12 cellular contexts compared by ENCODE assay signal in genomic region chr1:116665001-116665400, GRCh38.
"Had no signal": no experiment of that assay in that cellular context is flagged by ENCODE, and none has a peak within 500 bp of the region (broad histone marks: within the 10 kb centered on the region; RNA-seq: fewer than 3 reads in every experiment).

No MANE protein-coding gene starts in this region.

- H3K9me3 Mint-ChIP-seq: activated CD8-positive, alpha-beta T cell treated with anti-CD3 and anti-CD28 coated beads for 36 hours; activated naive CD4-positive, alpha-beta T cell treated with anti-CD3 and anti-CD28 coated beads, Interleukin-2, amount 10 ng/mL, durations not matched to agents 7 days and 5 days; stimulated activated memory B cell treated with anti-CD40 and anti-IgM and Interleukin-4, amounts not matched to agents 10 μg/mL and 1 μg/mL and 100 μg/mL, for 72 hours; T-cell had no signal

- H3K36me3 Mint-ChIP-seq: activated naive CD4-positive, alpha-beta T cell treated with anti-CD3 and anti-CD28 coated beads, Interleukin-2, amount 10 ng/mL, durations not matched to agents 7 days and 5 days; T-cell had no signal

- H3K4me3 ChIP-seq: coronary artery, tibial nerve had no signal

- H3K9me3 ChIP-seq: neutrophil, tibial nerve had no signal

- H3K27ac ChIP-seq: coronary artery, neutrophil, tibial nerve, WERI-Rb-1 had no signal

- H3K36me3 ChIP-seq: neutrophil, tibial nerve, WERI-Rb-1 had no signal

- H3K4me3 Mint-ChIP-seq: activated CD8-positive, alpha-beta T cell treated with anti-CD3 and anti-CD28 coated beads for 36 hours; activated naive CD4-positive, alpha-beta T cell treated with anti-CD3 and anti-CD28 coated beads, Interleukin-2, amount 10 ng/mL, durations not matched to agents 7 days and 5 days; T-cell had no signal

- DNase-seq: activated CD4-positive, alpha-beta T cell treated with anti-CD3 and anti-CD28 coated beads for 4 hours; activated CD8-positive, alpha-beta memory T cell treated with anti-CD3 and anti-CD28 coated beads, Interleukin-2, amount 50 U/mL, for 48 hours; activated CD8-positive, alpha-beta T cell treated with anti-CD3 and anti-CD28 coated beads for 36 hours; activated naive CD4-positive, alpha-beta T cell treated with anti-CD3 and anti-CD28 coated beads, Interleukin-2, amount 10 ng/mL, durations not matched to agents 7 days and 5 days; effector CD8-positive, alpha-beta T cell; mammary epithelial cell; T-cell; WERI-Rb-1 had no signal

- ATAC-seq: activated CD8-positive, alpha-beta T cell treated with anti-CD3 and anti-CD28 coated beads for 36 hours; stimulated activated memory B cell treated with anti-CD40 and anti-IgM and Interleukin-4, amounts not matched to agents 10 μg/mL and 1 μg/mL and 100 μg/mL, for 72 hours; T-cell had no signal

- H3K27ac Mint-ChIP-seq: activated CD8-positive, alpha-beta T cell treated with anti-CD3 and anti-CD28 coated beads for 36 hours; activated naive CD4-positive, alpha-beta T cell treated with anti-CD3 and anti-CD28 coated beads, Interleukin-2, amount 10 ng/mL, durations not matched to agents 7 days and 5 days; stimulated activated memory B cell treated with anti-CD40 and anti-IgM and Interleukin-4, amounts not matched to agents 10 μg/mL and 1 μg/mL and 100 μg/mL, for 72 hours; T-cell had no signal
